In the genomic region with DNA sequence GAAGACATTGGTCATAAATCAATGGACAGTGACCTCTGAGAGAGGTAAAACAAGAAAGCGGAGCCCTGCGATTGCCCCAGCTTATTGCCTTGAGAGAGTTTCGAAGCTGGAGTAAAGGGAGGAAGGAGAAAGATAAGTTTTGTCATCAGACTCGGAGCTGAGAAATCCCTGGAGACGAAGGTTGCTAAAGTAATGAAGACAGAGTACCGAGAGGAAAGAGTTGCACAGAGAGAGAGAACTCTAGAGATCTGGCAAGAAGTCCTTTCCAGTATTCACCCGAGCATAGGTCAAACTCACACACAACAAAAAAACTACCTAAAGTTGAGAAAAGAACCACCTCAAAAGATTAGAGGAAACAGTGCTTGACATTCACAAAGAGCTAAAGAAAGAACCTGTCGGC, we compare ENCODE assay signal across 15 cellular contexts.
DNase-seq lines count a peak whose midpoint lies in the region; ATAC-seq, FAIRE-seq and TF ChIP-seq lines count a peak whose summit lies in the region.
"Had no signal": no experiment of that assay in that cellular context is flagged by ENCODE, and none has a peak within 500 bp of the region (broad histone marks: within the 10 kb centered on the region; RNA-seq: fewer than 3 reads in every experiment).

No MANE protein-coding gene starts in this region.

- no peaks in the 10 kb centered on the region for H4K20me1 ChIP-seq in H1 (replicated peaks in 1 of 2; ENCODE audit: control insufficient read depth in 1 of 2, insufficient read depth in 2 of 2, low read length in 2 of 2)

- TF ChIP-seq CTCF in H1 (IDR thresholded peaks at IDR 0.05; ENCODE audit: control extremely low read depth in 1 of 3, insufficient read depth in 1 of 3, low read depth in 1 of 3, low read length in 3 of 3) (no peak), left ventricle myocardium inferior (IDR thresholded peaks at IDR 0.05; ENCODE audit: borderline replicate concordance) (no peak), mesothelial cell of epicardium (IDR thresholded peaks at IDR 0.05; ENCODE audit: unreplicated experiment) (no peak)

- H3K27ac ChIP-seq in H1 (ENCODE audit: low read depth, low read length) = no peak overlapping the region
- H3K27ac ChIP-seq in left ventricle myocardium inferior (replicated peaks) = peak overlapping the region; percentile 43
- H3K27ac ChIP-seq in subcutaneous abdominal adipose tissue (ENCODE audit: low read depth, low read length) = no peak overlapping the region
- H3K27ac ChIP-seq in effector memory CD4-positive, alpha-beta T cell (ENCODE audit: insufficient read depth, low read length, poor library complexity, severe bottlenecking) = no peak overlapping the region
- H3K27ac ChIP-seq: GM23248 had no signal

- no peak overlapping the region for H3K4ac ChIP-seq in H1 (replicated peaks; ENCODE audit: insufficient read length, low read depth, low read length)

- 81% methylated on average over 8 of the region's 8 CpGs; no CpG with 5 or more reads in 1 of the 2 experiments for WGBS in H1 (ENCODE audit: extremely low coverage in 1 of 2, insufficient coverage in 1 of 2, insufficient read length in 1 of 2, insufficient replicate concordance in 2 of 2, low coverage in 1 of 2, low lambda C conversion rate in 2 of 2, missing lambda C conversion rate in 1 of 2), 2 experiments

- H2AK5ac ChIP-seq in H1 (ENCODE audit: low read depth, low read length) = no peak overlapping the region

- 0 out of 2 replicates have a peak overlapping the region, but pooled peaks have one; percentile 74 for H2AFZ ChIP-seq in H1 (ENCODE audit: low read length)
- H2AFZ ChIP-seq: GM23248 had no signal

- no peaks in the 10 kb centered on the region for H3K27me3 Mint-ChIP-seq in mesothelial cell of epicardium (ENCODE audit: low read depth)
- H3K27me3 Mint-ChIP-seq: B cell; CD4-positive, alpha-beta T cell had no signal

- peak overlapping the region; percentile 48 for H3K27ac Mint-ChIP-seq in mesothelial cell of epicardium
- H3K27ac Mint-ChIP-seq: B cell; CD4-positive, alpha-beta T cell had no signal

- no peak overlapping the region for H2BK15ac ChIP-seq in H1 (ENCODE audit: low read length)

- POLR2A ChIA-PET in H1 (lab: Charles Lee; ENCODE audit: partially characterized antibody) = no interaction called here

- H2BK120ac ChIP-seq in H1 (replicated peaks; ENCODE audit: low read depth, low read length) = no peak overlapping the region

- H3K27me3 ChIP-seq in H1 (replicated peaks in 1 of 4; ENCODE audit: control insufficient read depth in 3 of 4, extremely low read depth in 1 of 4, insufficient read depth in 3 of 4, low read length in 3 of 4) = no peaks in the 10 kb centered on the region
- H3K27me3 ChIP-seq in left ventricle myocardium inferior (ENCODE audit: low read depth) = no peaks in the 10 kb centered on the region
- no peaks in the 10 kb centered on the region for H3K27me3 ChIP-seq in subcutaneous abdominal adipose tissue (ENCODE audit: control insufficient read depth in 5 of 5, insufficient read depth in 4 of 5, low read length in 5 of 5)
- H3K27me3 ChIP-seq in effector memory CD4-positive, alpha-beta T cell (replicated peaks; ENCODE audit: control insufficient read depth, insufficient read depth, low read length, poor library complexity, severe bottlenecking) = no peaks in the 10 kb centered on the region

- no peak for DNase-seq in H1 (ENCODE audit: low read depth in 1 of 2, low spot score in 2 of 2)
- DNase-seq in left ventricle myocardium inferior = no peak
- DNase-seq in mesothelial cell of epicardium (ENCODE audit: low spot score in 2 of 2, unreplicated experiment in 2 of 2) = no peak
- no peak for DNase-seq in NCI-H345 treated with DMSO at 0.1 percent for 48 hours (lab: John Stamatoyannopoulos, UW; ENCODE audit: unreplicated experiment)
- no peak for DNase-seq in effector memory CD4-positive, alpha-beta T cell
- DNase-seq: C1 segment of cervical spinal cord; Calu3; CD4-positive, alpha-beta T cell; DMS 273 treated with DMSO at 0.1 percent for 48 hours; GM23248; H7 had no signal

- H3K79me1 ChIP-seq in H1 (ENCODE audit: low read depth, low read length) = no peaks in the 10 kb centered on the region

- FAIRE-seq in H1 (lab: Jason Lieb, UNC) = no peak
- FAIRE-seq: A204.1 had no signal

- TF ChIP-seq EP300 in H1 (IDR thresholded peaks at IDR 0.05; ENCODE audit: borderline replicate concordance in 1 of 2, low read depth in 2 of 2, low read length in 2 of 2) = no peak

- no peak for ATAC-seq in HG03280 (IDR thresholded peaks at IDR 0.05; ENCODE audit: unreplicated experiment)

- H3K9ac ChIP-seq in H1 (replicated peaks in 1 of 4; ENCODE audit: extremely low read depth in 1 of 4, low read depth in 3 of 4, low read length in 3 of 4) (no peak overlapping the region), subcutaneous abdominal adipose tissue (ENCODE audit: low read length in 5 of 5) (peak overlapping the region in 1 of 5 donors; percentile 35)
- H3K9ac ChIP-seq: GM23248 had no signal

- H3K9me3 Mint-ChIP-seq in mesothelial cell of epicardium = peaks cover 20% of the 10 kb centered on the region

- TF ChIP-seq RAD21 in H1 (IDR thresholded peaks at IDR 0.05 in 1 of 2, conservative IDR thresholded peaks at IDR 0.05 in 1 of 2; ENCODE audit: low read depth in 2 of 2, low read length in 2 of 2) = no peak

- H3K23ac ChIP-seq in H1 (ENCODE audit: insufficient read length) = no peak overlapping the region

- no peaks in the 10 kb centered on the region for H3K79me2 ChIP-seq in H1 (ENCODE audit: control insufficient read depth in 1 of 2, insufficient read depth in 2 of 2, low read length in 2 of 2)

- CTCF ChIA-PET in H1 (lab: Charles Lee; ENCODE audit: partially characterized antibody) = no interaction called here

- no peak overlapping the region for H3K4me2 ChIP-seq in H1 (ENCODE audit: insufficient read depth in 1 of 2, low read depth in 2 of 2, low read length in 2 of 2)

- H3K56ac ChIP-seq in H1 (replicated peaks; ENCODE audit: insufficient read length, low read depth, low read length) = no peak overlapping the region

- no peak overlapping the region for H4K8ac ChIP-seq in H1 (ENCODE audit: extremely low read depth, insufficient read depth, low read length)

- no peak for TF ChIP-seq POLR2A in H1 (IDR thresholded peaks at IDR 0.05; ENCODE audit: control extremely low read depth in 1 of 2, low read depth in 2 of 2, low read length in 2 of 2)

- H3K4me1 Mint-ChIP-seq in mesothelial cell of epicardium = peaks cover 7% of the 10 kb centered on the region
- H3K4me1 Mint-ChIP-seq: B cell had no signal

- no peak overlapping the region for H4K5ac ChIP-seq in H1 (ENCODE audit: insufficient read length, low read depth, low read length)

- peaks cover 7% of the 10 kb centered on the region for H3K36me3 Mint-ChIP-seq in mesothelial cell of epicardium

- H3K36me3 ChIP-seq in H1 (ENCODE audit: control insufficient read depth in 2 of 4, insufficient read depth in 4 of 4, low read length in 3 of 4) = no peaks in the 10 kb centered on the region
- H3K36me3 ChIP-seq in left ventricle myocardium inferior = no peaks in the 10 kb centered on the region
- no peaks in the 10 kb centered on the region for H3K36me3 ChIP-seq in subcutaneous abdominal adipose tissue (ENCODE audit: control insufficient read depth in 5 of 5, insufficient read depth in 5 of 5, low read length in 5 of 5)
- H3K36me3 ChIP-seq in effector memory CD4-positive, alpha-beta T cell (ENCODE audit: control insufficient read depth, insufficient read depth, low read length) = no peaks in the 10 kb centered on the region

- no peak overlapping the region for H3K18ac ChIP-seq in H1 (ENCODE audit: extremely low read depth, low read length)

- H2BK12ac ChIP-seq in H1 (ENCODE audit: low read depth, low read length) = no peak overlapping the region

- H3K4me1 ChIP-seq in H1 (replicated peaks in 1 of 4; ENCODE audit: control insufficient read depth in 3 of 4, insufficient read depth in 4 of 4, low read length in 3 of 4) (0 out of 7 replicates have a peak, but pooled peaks cover 0 to 3% (median 0%) of the 10 kb centered on the region in 4 experiments), left ventricle myocardium inferior (peaks cover 5% of the 10 kb centered on the region), subcutaneous abdominal adipose tissue (ENCODE audit: control insufficient read depth in 5 of 5, insufficient read depth in 5 of 5, low read length in 5 of 5) (peaks cover 0 to 10% (median 6%) of the 10 kb centered on the region in 5 donors)
- H3K4me1 ChIP-seq in effector memory CD4-positive, alpha-beta T cell (ENCODE audit: control insufficient read depth, insufficient read depth, low read length, poor library complexity, severe bottlenecking) = no peaks in the 10 kb centered on the region

- intact Hi-C loops in left ventricle myocardium inferior (cut with micrococcal nuclease) = no loop called here

- H3K4me3 Mint-ChIP-seq in mesothelial cell of epicardium = no peak overlapping the region
- H3K4me3 Mint-ChIP-seq: B cell; CD4-positive, alpha-beta T cell had no signal

- no peak overlapping the region for H3K14ac ChIP-seq in H1 (ENCODE audit: insufficient read length)

- H2BK20ac ChIP-seq in H1 (ENCODE audit: low read length) = no peak overlapping the region

- H3K9me3 ChIP-seq in H1 (ENCODE audit: insufficient read depth in 2 of 2, low read depth in 1 of 2, low read length in 1 of 2) (peaks cover 5 to 6% of the 10 kb centered on the region in 2 experiments; a peak in 3 of 4 replicates), left ventricle myocardium inferior (replicated peaks) (peaks cover 16% of the 10 kb centered on the region), subcutaneous abdominal adipose tissue (ENCODE audit: control insufficient read depth in 5 of 5, low read length in 5 of 5) (peaks cover 0 to 5% (median 0%) of the 10 kb centered on the region in 5 donors)
- H3K9me3 ChIP-seq in effector memory CD4-positive, alpha-beta T cell (ENCODE audit: control insufficient read depth, low read length) = no peaks in the 10 kb centered on the region

- H3K4me3 ChIP-seq in H1 (ENCODE audit: extremely low read depth in 1 of 4, insufficient read depth in 2 of 4, low read depth in 3 of 4, low read length in 4 of 4) (no peak overlapping the region), left ventricle myocardium inferior (peak overlapping the region; percentile 29), subcutaneous abdominal adipose tissue (ENCODE audit: low read depth in 1 of 5, low read length in 5 of 5) (peak overlapping the region in 4 of 5 donors; percentile 35 to 47 (median 38))
- no peak overlapping the region for H3K4me3 ChIP-seq in effector memory CD4-positive, alpha-beta T cell (ENCODE audit: insufficient read depth, low read depth, low read length, poor library complexity, severe bottlenecking)
- H3K4me3 ChIP-seq: GM23248 had no signal

- no peak overlapping the region for H4K91ac ChIP-seq in H1 (replicated peaks; ENCODE audit: insufficient read length, low read length)

- H2BK5ac ChIP-seq in H1 (ENCODE audit: low read depth, low read length) = no peak overlapping the region

- H3K23me2 ChIP-seq in H1 (ENCODE audit: low read depth, low read length) = no peaks in the 10 kb centered on the region

TF ChIP-seq in H1, 55 proteins besides CTCF, POLR2A, EP300 and RAD21 (continues in another document):
- no peak for TF ChIP-seq SRF (IDR thresholded peaks at IDR 0.05; ENCODE audit: low read depth, low read length)
- no peak for TF ChIP-seq POLR2AphosphoS5 (IDR thresholded peaks at IDR 0.05; ENCODE audit: low read depth, low read length)
- TF ChIP-seq GTF2F1 (IDR thresholded peaks at IDR 0.05; ENCODE audit: borderline replicate concordance, low read depth, low read length) = no peak
- TF ChIP-seq RBBP5 (IDR thresholded peaks at IDR 0.05; ENCODE audit: borderline replicate concordance, low read depth, low read length) = no peak

Comparison
In these comparisons a context has a peak if more than half of its experiments do, and no peak if none do; other contexts are left out.
1. H3K4me3 ChIP-seq: peak in left ventricle myocardium inferior (single experiment) and subcutaneous abdominal adipose tissue (4 of 5); none in H1 (0 of 4) and effector memory CD4-positive, alpha-beta T cell (single experiment).